ENCODE assay signal across 12 cellular contexts in the genomic region with DNA sequence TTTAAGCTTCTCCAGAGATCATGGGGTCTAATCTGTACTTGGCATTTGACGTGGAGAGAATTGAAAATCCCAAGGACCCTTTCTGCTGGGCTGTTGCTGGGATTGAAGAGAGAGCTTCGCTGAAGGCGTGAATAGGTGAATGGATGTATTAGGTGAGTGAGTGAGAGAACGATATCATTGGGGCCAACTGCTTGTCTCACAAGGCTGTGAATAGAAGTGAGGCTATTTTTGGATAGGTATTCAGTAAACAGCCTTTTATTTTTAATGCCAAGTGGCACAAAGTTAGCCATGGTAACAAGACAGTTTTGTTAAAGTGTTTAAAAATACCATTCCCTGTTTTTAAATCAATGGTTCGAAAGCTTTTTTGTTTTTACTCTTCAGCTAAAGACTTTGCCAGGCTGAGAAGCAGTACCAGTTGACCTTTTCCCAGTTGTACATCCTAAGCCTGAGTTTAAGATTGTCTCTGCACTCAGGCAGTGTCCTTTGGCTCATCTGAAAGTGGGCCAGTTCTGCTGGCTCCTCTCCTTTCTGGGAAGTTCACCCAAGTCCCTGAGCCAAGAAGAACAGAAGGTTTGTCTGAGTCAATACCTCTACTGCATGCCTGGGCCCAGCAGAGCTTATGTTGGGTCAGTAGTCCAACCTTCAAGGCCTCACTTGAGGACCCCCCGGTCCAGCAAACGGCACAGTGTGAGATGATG.
A peak's percentile ranks its signal among the peaks of the same experiment; 100 is the strongest.
DNase-seq lines count a peak whose midpoint lies in the region; ATAC-seq and TF ChIP-seq lines count a peak whose summit lies in the region.
"Had no signal": no experiment of that assay in that cellular context is flagged by ENCODE, and none has a peak within 500 bp of the region (broad histone marks: within the 10 kb centered on the region; RNA-seq: fewer than 3 reads in every experiment).

No MANE protein-coding gene starts in this region.

- CTCF ChIA-PET in A673 (lab: Charles Lee) = no interaction called here

- ATAC-seq in GM21786 (IDR thresholded peaks at IDR 0.05; ENCODE audit: unreplicated experiment) (no peak), HG02642 (IDR thresholded peaks at IDR 0.05; ENCODE audit: poor library complexity, unreplicated experiment) (no peak)

- no peak overlapping the region for H2AFZ ChIP-seq in hepatocyte

- no peaks in the 10 kb centered on the region for H3K27me3 ChIP-seq in hepatocyte
- no peaks in the 10 kb centered on the region for H3K27me3 ChIP-seq in stomach
- H3K27me3 ChIP-seq in A673 (replicated peaks; ENCODE audit: insufficient read depth, low read depth, low read length, poor library complexity) = no peaks in the 10 kb centered on the region

- no peaks in the 10 kb centered on the region for H3K36me3 Mint-ChIP-seq in brain

- H3K4me3 ChIP-seq in hepatocyte (no peak overlapping the region), stomach (no peak overlapping the region), A673 (ENCODE audit: low read depth, low read length, poor library complexity, severe bottlenecking) (no peak overlapping the region)

- WGBS in hepatocyte (ENCODE audit: low lambda C conversion rate, missing lambda C conversion rate) = 78% methylated on average over 7 of the region's 7 CpGs
- WGBS in stomach, 5 donors = 70 to 85% (median 74%) methylated on average over 7 of the region's 7 CpGs

- H3K9me3 ChIP-seq in hepatocyte (ENCODE audit: low read depth) (no peaks in the 10 kb centered on the region), stomach (no peaks in the 10 kb centered on the region), A673 (ENCODE audit: low read depth, low read length, poor library complexity, severe bottlenecking) (no peaks in the 10 kb centered on the region)

- peak overlapping the region in 1 of 5 experiments; percentile 9 for H3K4me3 Mint-ChIP-seq in brain

- TF ChIP-seq CTCF in brain (conservative IDR thresholded peaks at IDR 0.05) (no peak), hepatocyte (IDR thresholded peaks at IDR 0.05; ENCODE audit: poor library complexity) (no peak), stomach (IDR thresholded peaks at IDR 0.05) (no peak), A673 (conservative IDR thresholded peaks at IDR 0.05; ENCODE audit: low read depth, low read length) (no peak)

- H3K4me1 ChIP-seq in hepatocyte (ENCODE audit: insufficient read depth) = peaks cover 45% of the 10 kb centered on the region
- peaks cover 35 to 93% (median 70%) of the 10 kb centered on the region in 4 donors for H3K4me1 ChIP-seq in stomach
- peaks cover 17% of the 10 kb centered on the region for H3K4me1 ChIP-seq in A673 (ENCODE audit: insufficient read depth, low read length, poor library complexity, severe bottlenecking)

- peak overlapping the region in 4 of 5 experiments; percentile 40 to 76 (median 58) for H3K27ac Mint-ChIP-seq in brain

- H3K27ac ChIP-seq in hepatocyte = peak overlapping the region; percentile 2
- peak overlapping the region in 4 of 5 donors; percentile 58 to 88 (median 82) for H3K27ac ChIP-seq in stomach
- no peak overlapping the region for H3K27ac ChIP-seq in A673 (ENCODE audit: low read depth, low read length, poor library complexity, severe bottlenecking)

- no peak for TF ChIP-seq POLR2A in stomach (IDR thresholded peaks at IDR 0.05)

- no TSS peak for BruUV-seq in A673 (replicated peaks; lab: Mats Ljungman, UMichigan)

- no peaks in the 10 kb centered on the region for H3K79me2 ChIP-seq in hepatocyte

- intact Hi-C loops in stomach (cut with DNase I; ENCODE audit: low total_unique reads) = no loop called here
- intact Hi-C loops in A673 (cut with micrococcal nuclease; ENCODE audit: unreplicated experiment) = no loop called here

- H4K20me1 ChIP-seq in hepatocyte (ENCODE audit: insufficient read depth, poor library complexity, severe bottlenecking) = no peaks in the 10 kb centered on the region

- peaks cover 85% of the 10 kb centered on the region for H3K4me1 Mint-ChIP-seq in brain

- POLR2A ChIA-PET in A673 (lab: Charles Lee; ENCODE audit: low non-redundant PET) = no interaction called here

- no peak overlapping the region for H3K4me2 ChIP-seq in hepatocyte

- DNase-seq in HCEC 1CT = peak; percentile 7
- no peak for DNase-seq in hepatocyte (ENCODE audit: low spot score)
- DNase-seq in stomach = peak; percentile 25
- no peak for DNase-seq in A673 (ENCODE audit: low spot score)
- no peak for DNase-seq in amniotic stem cell (lab: John Stamatoyannopoulos, UW)
- DNase-seq: activated CD4-positive, CD25-positive, alpha-beta regulatory T cell; activated naive CD4-positive, alpha-beta T cell treated with anti-CD3 and anti-CD28 coated beads, Interleukin-2, amount 50 U/mL, for 16 hours; Calu3; erythroblast had no signal

- H3K9me3 Mint-ChIP-seq in brain = peaks cover 0 to 8% (median 0%) of the 10 kb centered on the region in 5 experiments

- no peaks in the 10 kb centered on the region for H3K9me2 ChIP-seq in hepatocyte (replicated peaks; ENCODE audit: insufficient read depth)

- H3K27me3 Mint-ChIP-seq in brain = peaks cover 3% of the 10 kb centered on the region

- TF ChIP-seq EP300 in stomach (IDR thresholded peaks at IDR 0.05) = no peak

- H3K36me3 ChIP-seq in hepatocyte (replicated peaks; ENCODE audit: insufficient read depth, low read depth) (no peaks in the 10 kb centered on the region), stomach (no peaks in the 10 kb centered on the region), A673 (ENCODE audit: insufficient read depth, low read length, poor library complexity, severe bottlenecking) (no peaks in the 10 kb centered on the region)

Comparison
In these comparisons a context has a peak if more than half of its experiments do, and no peak if none do; other contexts are left out.
1. DNase-seq: peak in HCEC 1CT (single experiment) and stomach (single experiment); none in hepatocyte (single experiment), A673 (single experiment) and amniotic stem cell (single experiment).